19 cellular contexts compared by ENCODE assay signal in genomic region chr2:29207352-29207751, GRCh38.
"Had no signal": no experiment of that assay in that cellular context is flagged by ENCODE, and none has a peak within 500 bp of the region (broad histone marks: within the 10 kb centered on the region; RNA-seq: fewer than 3 reads in every experiment).

No MANE protein-coding gene starts in this region.

- H3K27ac ChIP-seq: esophagus squamous epithelium, gastroesophageal sphincter, left ventricle myocardium inferior, lower lobe of right lung, suprapubic skin, thyroid gland, uterus had no signal

- H3K4me3 ChIP-seq: esophagus squamous epithelium, gastroesophageal sphincter, left ventricle myocardium inferior, lower lobe of right lung, smooth muscle cell, suprapubic skin, thyroid gland, uterus had no signal

- H3K9me3 ChIP-seq: esophagus squamous epithelium, gastroesophageal sphincter, left ventricle myocardium inferior, lower lobe of right lung, suprapubic skin, thyroid gland, uterus had no signal

- ATAC-seq: gastroesophageal sphincter; left cardiac atrium; lower lobe of right lung; natural killer cell; right cardiac atrium; stimulated activated effector memory CD8-positive, alpha-beta T cell treated with anti-CD3 and anti-CD28 coated beads, Interleukin-12 subunit alpha, Interleukin-12 subunit beta, amount 100 ng/mL, for 72 hours; stimulated activated naive CD8-positive, alpha-beta T cell treated with anti-CD3 and anti-CD28 coated beads, Interleukin-15, Interleukin-2, amounts not matched to agents 100 U/mL and 50 U/mL, for 24 hours had no signal

- H3K4me1 ChIP-seq: esophagus squamous epithelium, gastroesophageal sphincter, left ventricle myocardium inferior, lower lobe of right lung, uterus had no signal

- H3K4me2 ChIP-seq: smooth muscle cell had no signal

- H3K27me3 ChIP-seq: esophagus squamous epithelium, gastroesophageal sphincter, suprapubic skin, thyroid gland, uterus had no signal

- DNase-seq: esophagus squamous epithelium; foreskin fibroblast; glutamatergic neuron; islet precursor cell; left cardiac atrium; left ventricle myocardium inferior; lower lobe of right lung; natural killer cell; posterior cingulate gyrus; right cardiac atrium; stimulated activated CD4-positive, alpha-beta T cell treated with anti-CD3 and anti-CD28 coated beads, Interleukin-2, amount 100 ng/mL, for 48 hours; stimulated activated CD8-positive, alpha-beta memory T cell treated with anti-CD3 and anti-CD28 coated beads, Interleukin-4, amount 100 ng/mL, for 48 hours; stimulated activated naive CD8-positive, alpha-beta T cell treated with anti-CD3 and anti-CD28 coated beads, Interleukin-15, Interleukin-2, amounts not matched to agents 100 U/mL and 50 U/mL, for 24 hours; thyroid gland; uterus had no signal

- H3K36me3 ChIP-seq: left ventricle myocardium inferior, lower lobe of right lung, suprapubic skin, thyroid gland, uterus had no signal
